ENCODE assay signal across 8 cellular contexts in genomic region chr1:245079021-245079609, GRCh38.
A peak's percentile ranks its signal among the peaks of the same experiment; 100 is the strongest.
DNase-seq lines count a peak whose midpoint lies in the region; ATAC-seq and TF ChIP-seq lines count a peak whose summit lies in the region.

No MANE protein-coding gene starts in this region.

- TF ChIP-seq CTCF in right lobe of liver (IDR thresholded peaks at IDR 0.05), result peak; percentile 70 to 80 (median 77)

- H3K27me3 ChIP-seq in right lobe of liver, result no peaks in the 10 kb centered on the region

- no peak overlapping the region for H3K4me3 ChIP-seq in right lobe of liver

- DNase-seq in DMS153 treated with DMSO at 0.1 percent for 48 hours (lab: John Stamatoyannopoulos, UW; ENCODE audit: unreplicated experiment) (peak; percentile 23), Kasumi-1 (lab: John Stamatoyannopoulos, UW) (peak; percentile 64 to 68), amniotic epithelial cell (ENCODE audit: low read depth) (peak; percentile 76), right lobe of liver (no peak), sciatic nerve (ENCODE audit: low spot score) (no peak)
- DNase-seq in activated CD4-positive, alpha-beta T cell treated with anti-CD3 and anti-CD28 coated beads, Interleukin-2, amount 50 U/mL, for 4 hours, result no peak

- ATAC-seq in right lobe of liver (peak; percentile 50 to 65 (median 60)), sciatic nerve (no peak), GM21576 (IDR thresholded peaks at IDR 0.05; ENCODE audit: unreplicated experiment) (no peak), GM21526 (IDR thresholded peaks at IDR 0.05; ENCODE audit: low FRiP score, unreplicated experiment) (no peak)

- WGBS in right lobe of liver (ENCODE audit: insufficient coverage, low coverage, low lambda C conversion rate, missing lambda C conversion rate), result 56% methylated on average over 9 of the region's 9 CpGs

- no peaks in the 10 kb centered on the region for H3K4me1 ChIP-seq in right lobe of liver

- intact Hi-C loops in right lobe of liver (cut with DNase I), result no loop called here
- intact Hi-C loops in sciatic nerve (cut with DNase I), result no loop called here

- no peak for TF ChIP-seq POLR2A in right lobe of liver (IDR thresholded peaks at IDR 0.05)

- H3K27ac ChIP-seq in right lobe of liver, result no peak overlapping the region

- no peaks in the 10 kb centered on the region for H3K9me3 ChIP-seq in right lobe of liver

- no peaks in the 10 kb centered on the region for H3K36me3 ChIP-seq in right lobe of liver

Comparison
In these comparisons a context has a peak if more than half of its experiments do, and no peak if none do; other contexts are left out.
1. DNase-seq: peak in DMS153 treated with DMSO at 0.1 percent for 48 hours (single experiment), Kasumi-1 (2 of 2) and amniotic epithelial cell (single experiment); none in right lobe of liver (0 of 3), sciatic nerve (single experiment) and activated CD4-positive, alpha-beta T cell treated with anti-CD3 and anti-CD28 coated beads, Interleukin-2, amount 50 U/mL, for 4 hours (0 of 2).
2. ATAC-seq: peak in right lobe of liver (4 of 4); none in sciatic nerve (single experiment), GM21576 (single experiment) and GM21526 (single experiment).